Comparison of ENCODE assay signal across 9 cellular contexts in genomic region chr3:129604942-129605592, GRCh38. TPM values are rescaled to one million over a fixed set of nuclear protein-coding genes. Genes with fewer than 3 reads are reported as not detected.
DNase-seq lines count a peak whose midpoint lies in the region; ATAC-seq, FAIRE-seq and TF ChIP-seq lines count a peak whose summit lies in the region.
"Had no signal": no experiment of that assay in that cellular context is flagged by ENCODE, and none has a peak within 500 bp of the region (broad histone marks: within the 10 kb centered on the region; RNA-seq: fewer than 3 reads in every experiment).

No MANE protein-coding gene starts in this region.

- no peak for TF ChIP-seq CTCF in keratinocyte (optimal IDR thresholded peaks at IDR 0.05 in 1 of 3, IDR thresholded peaks at IDR 0.05 in 1 of 3, conservative IDR thresholded peaks at IDR 0.05 in 1 of 3; ENCODE audit: extremely low read depth in 1 of 3, insufficient read depth in 2 of 3, low read length in 3 of 3)

- H3K36me3 Mint-ChIP-seq in activated naive CD8-positive, alpha-beta T cell: no peaks in the 10 kb centered on the region

- H3K4me1 ChIP-seq in keratinocyte (ENCODE audit: control insufficient read depth, extremely low read depth, insufficient read depth, low read length): no peaks in the 10 kb centered on the region

- peak overlapping the region; percentile 94 for H3K4me3 Mint-ChIP-seq in activated naive CD8-positive, alpha-beta T cell

- H3K27me3 Mint-ChIP-seq in activated naive CD8-positive, alpha-beta T cell: peaks cover 10% of the 10 kb centered on the region

- H3K27ac Mint-ChIP-seq in activated naive CD8-positive, alpha-beta T cell: no peak overlapping the region

- no peaks in the 10 kb centered on the region for H3K9me1 ChIP-seq in keratinocyte (ENCODE audit: control insufficient read depth, extremely low read depth, insufficient read depth, low read length)

- H3K4me3 ChIP-seq in keratinocyte (ENCODE audit: control insufficient read depth in 2 of 3, extremely low read depth in 1 of 3, insufficient read depth in 2 of 3, low read depth in 1 of 3, low read length in 3 of 3): no peak overlapping the region

- no peaks in the 10 kb centered on the region for H3K9me3 Mint-ChIP-seq in activated naive CD8-positive, alpha-beta T cell (ENCODE audit: low read depth)

- no peak overlapping the region for H2AFZ ChIP-seq in keratinocyte (ENCODE audit: control insufficient read depth, low read length)

- peaks cover 3% of the 10 kb centered on the region for H4K20me1 ChIP-seq in keratinocyte (ENCODE audit: control insufficient read depth, extremely low read depth, insufficient read depth, low read length)

- ATAC-seq in HG02938 (IDR thresholded peaks at IDR 0.05; ENCODE audit: unreplicated experiment) (no peak), HG02642 (IDR thresholded peaks at IDR 0.05; ENCODE audit: poor library complexity, unreplicated experiment) (no peak)

- peaks cover 50% of the 10 kb centered on the region for H3K27me3 ChIP-seq in keratinocyte (ENCODE audit: control insufficient read depth, extremely low read depth, insufficient read depth, low read length)

- peak overlapping the region; percentile 32 for H3K4me2 ChIP-seq in keratinocyte (ENCODE audit: control insufficient read depth, extremely low read depth, insufficient read depth, low read depth, low read length)

- H3K9me3 ChIP-seq in keratinocyte (ENCODE audit: control insufficient read depth, low read depth, low read length): no peaks in the 10 kb centered on the region

- no peak for FAIRE-seq in keratinocyte (lab: Jason Lieb, UNC)

- dilution Hi-C loops in keratinocyte (cut with MboI; ENCODE audit: extremely low pct_ligation_motif_present, low sequenced_read_pairs): no loop called here

- no peak overlapping the region for H3K27ac ChIP-seq in keratinocyte (ENCODE audit: control insufficient read depth, insufficient read depth, low read length)
- H3K27ac ChIP-seq: C4-2B had no signal

- peak; percentile 14 for DNase-seq in DMS79 treated with DMSO at 0.1 percent for 48 hours (lab: John Stamatoyannopoulos, UW)
- no peak for DNase-seq in DMS79 (lab: John Stamatoyannopoulos, UW)
- DNase-seq in keratinocyte (ENCODE audit: low read depth, low spot score): no peak
- DNase-seq in stimulated activated naive CD4-positive, alpha-beta T cell treated with Interleukin-2 at 50 U/mL for 16 hours (lab: John Stamatoyannopoulos, UW): peak; percentile 26
- DNase-seq in stimulated activated CD4-positive, alpha-beta T cell treated with anti-CD3 and anti-CD28 coated beads, Interleukin-15, amount 100 ng/mL, for 24 hours: no peak

- H3K36me3 ChIP-seq in keratinocyte (ENCODE audit: control insufficient read depth in 2 of 2, extremely low read depth in 1 of 2, insufficient read depth in 2 of 2, low read length in 2 of 2): no peaks in the 10 kb centered on the region

- no peak overlapping the region for H3K9ac ChIP-seq in keratinocyte (ENCODE audit: control insufficient read depth, extremely low read depth, insufficient read depth, low read length)

- H3K4me1 Mint-ChIP-seq in activated naive CD8-positive, alpha-beta T cell (ENCODE audit: low read depth): peaks cover 5% of the 10 kb centered on the region

- H3K79me2 ChIP-seq in keratinocyte (ENCODE audit: control insufficient read depth, insufficient read depth, low read length): no peaks in the 10 kb centered on the region

RNA-seq across cellular contexts. Expression of gene PLXND1, which starts 1.4 kb away (rescaled TPM):
- 0.09 to 0.36 TPM (median 0.25 TPM) in 3 replicates for polyA plus RNA-seq in keratinocyte
- polyA plus RNA-seq in keratinocyte (2011; ENCODE audit: low read depth): 0.81 TPM
- 0.09 and 0.27 TPM in 2 replicates for polyA plus RNA-seq in keratinocyte (2011; cell fraction: cytosol; rRNA removed)
- 0.61 and 0.93 TPM in 2 replicates for polyA plus RNA-seq in keratinocyte (2011; cell fraction: nucleus; rRNA removed)
- 0.36 and 1.3 TPM in 2 replicates for polyA plus RNA-seq in keratinocyte (2012; ENCODE audit: low replicate concordance)
- polyA minus RNA-seq in keratinocyte: 0.10 to 0.92 TPM (median 0.59 TPM) in 3 replicates
- not detected for polyA minus RNA-seq in keratinocyte (2011; cell fraction: cytosol; rRNA and poly(A)+ RNA removed)
- 1.8 and 1.9 TPM in 2 replicates for polyA minus RNA-seq in keratinocyte (2011; cell fraction: nucleus; rRNA and poly(A)+ RNA removed)

Comparison
In these comparisons a context has a peak if more than half of its experiments do, and no peak if none do; other contexts are left out.
1. DNase-seq: peak in DMS79 treated with DMSO at 0.1 percent for 48 hours (single experiment) and stimulated activated naive CD4-positive, alpha-beta T cell treated with Interleukin-2 at 50 U/mL for 16 hours (single experiment); none in DMS79 (single experiment), keratinocyte (single experiment) and stimulated activated CD4-positive, alpha-beta T cell treated with anti-CD3 and anti-CD28 coated beads, Interleukin-15, amount 100 ng/mL, for 24 hours (single experiment).